In the genomic region with DNA sequence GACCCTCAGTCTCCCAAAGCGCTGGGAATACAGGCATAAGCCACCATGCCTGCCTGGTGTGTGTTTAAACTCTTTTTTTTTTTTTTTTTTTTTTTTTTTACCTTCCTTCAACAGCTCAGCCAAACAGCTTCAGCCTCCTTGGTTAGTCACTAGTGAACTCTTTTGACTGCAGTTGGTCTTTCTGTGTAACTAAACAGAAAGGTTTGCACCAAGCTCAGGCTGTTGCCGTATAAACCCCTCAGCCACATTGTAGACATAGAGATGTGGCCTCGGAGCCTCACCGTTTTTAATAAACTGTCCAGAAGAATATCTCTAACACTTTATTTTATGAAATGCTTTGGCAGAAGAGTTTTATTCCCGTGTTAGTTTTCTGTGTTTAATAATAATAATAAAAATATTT, we compare ENCODE assay signal across 1 cellular context.
TF ChIP-seq lines count a peak whose summit lies in the region.

No MANE protein-coding gene starts in this region.

TF ChIP-seq in IMR-90, 13 proteins besides CTCF, POLR2A, EP300 and RAD21:
- TF ChIP-seq RFX5 (IDR thresholded peaks at IDR 0.05; ENCODE audit: low read depth, low read length) (no peak), BHLHE40 (IDR thresholded peaks at IDR 0.05; ENCODE audit: low read depth, low read length) (no peak), SMC3 (IDR thresholded peaks at IDR 0.05; ENCODE audit: low read depth, low read length) (no peak), CHD1 (IDR thresholded peaks at IDR 0.05; ENCODE audit: low read depth, low read length) (no peak)
